In genomic region chr2:165293439-165294420, GRCh38 we compare ENCODE assay signal across 8 cellular contexts. TPM values are rescaled to one million over a fixed set of nuclear protein-coding genes. Genes with fewer than 3 reads are reported as not detected.
DNase-seq lines count a peak whose midpoint lies in the region; ATAC-seq and TF ChIP-seq lines count a peak whose summit lies in the region.

No MANE protein-coding gene starts in this region.

- H3K27me3 ChIP-seq in uterus = no peaks in the 10 kb centered on the region

- ATAC-seq in GM19023 (IDR thresholded peaks at IDR 0.05; ENCODE audit: unreplicated experiment) = peak; percentile 100
- ATAC-seq in HG03103 (IDR thresholded peaks at IDR 0.05; ENCODE audit: low read depth, unreplicated experiment) = peak; percentile 100

- no peak overlapping the region for H3K27ac Mint-ChIP-seq in T-helper 2 cell treated with Interferon-gamma antibody and Interleukin-4, amounts not matched to agents 5 μg/mL and 100 μg/mL, for 36 hours

- intact Hi-C loops in uterus (cut with DNase I; ENCODE audit: low total_unique reads) = no loop called here

- TF ChIP-seq CTCF in epithelial cell of esophagus (IDR thresholded peaks at IDR 0.05; ENCODE audit: insufficient read depth, low read depth, low read length, missing control alignments) (peak; percentile 82), uterus (IDR thresholded peaks at IDR 0.05) (peak; percentile 60 to 74 (median 70))

- no peak overlapping the region for H3K27ac ChIP-seq in uterus

- no peak for TF ChIP-seq POLR2A in uterus (IDR thresholded peaks at IDR 0.05)

- no peaks in the 10 kb centered on the region for H3K36me3 ChIP-seq in uterus

- peaks cover 0 to 5% of the 10 kb centered on the region in 2 donors for H3K4me1 ChIP-seq in uterus

- peaks cover 5% of the 10 kb centered on the region for H3K4me1 Mint-ChIP-seq in T-helper 2 cell treated with Interferon-gamma antibody and Interleukin-4, amounts not matched to agents 5 μg/mL and 100 μg/mL, for 36 hours (ENCODE audit: low read depth)

- no peaks in the 10 kb centered on the region for H3K36me3 Mint-ChIP-seq in T-helper 2 cell treated with Interferon-gamma antibody and Interleukin-4, amounts not matched to agents 5 μg/mL and 100 μg/mL, for 36 hours (ENCODE audit: low read depth)

- DNase-seq in D341Med (ENCODE audit: low spot score) (peak; percentile 65), NCI-H2029 treated with DMSO at 0.1 percent for 48 hours (lab: John Stamatoyannopoulos, UW) (peak; percentile 97), epithelial cell of esophagus (ENCODE audit: low read depth) (peak; percentile 92), middle frontal gyrus (ENCODE audit: extremely low spot score, low spot score) (peak; percentile 82), uterus (peak; percentile 18 to 68)
- peak; percentile 19 for DNase-seq in T-helper 2 cell treated with Interferon-gamma antibody and Interleukin-4, amounts not matched to agents 5 μg/mL and 100 μg/mL, for 36 hours (ENCODE audit: low spot score)

- no peaks in the 10 kb centered on the region for H3K9me3 Mint-ChIP-seq in T-helper 2 cell treated with Interferon-gamma antibody and Interleukin-4, amounts not matched to agents 5 μg/mL and 100 μg/mL, for 36 hours

- H3K4me3 ChIP-seq in epithelial cell of esophagus (ENCODE audit: low read length) (no peak overlapping the region), uterus (peak overlapping the region; percentile 7 to 35)

- peaks cover 6% of the 10 kb centered on the region for H3K27me3 Mint-ChIP-seq in T-helper 2 cell treated with Interferon-gamma antibody and Interleukin-4, amounts not matched to agents 5 μg/mL and 100 μg/mL, for 36 hours (ENCODE audit: low read depth)

- no peak overlapping the region for H3K4me3 Mint-ChIP-seq in T-helper 2 cell treated with Interferon-gamma antibody and Interleukin-4, amounts not matched to agents 5 μg/mL and 100 μg/mL, for 36 hours

- H3K9me3 ChIP-seq in uterus = no peaks in the 10 kb centered on the region

RNA-seq across cellular contexts. Expression of gene SCN2A, which starts 54.5 kb away (rescaled TPM):
- 10 to 100 TPM in 1 of 4 donors, 1 to 10 TPM in 1, under 1 TPM in 2; 0.26 to 15.8 (median 1.0) TPM for total RNA-seq in uterus

Comparison
In these comparisons a context has a peak if more than half of its experiments do, and no peak if none do; other contexts are left out.
1. DNase-seq: peak in every context shown above with its lines; median percentile 97 in NCI-H2029 treated with DMSO at 0.1 percent for 48 hours; 92 in epithelial cell of esophagus; 82 in middle frontal gyrus; 65 in D341Med; 43 in uterus; 19 in T-helper 2 cell treated with Interferon-gamma antibody and Interleukin-4, amounts not matched to agents 5 μg/mL and 100 μg/mL, for 36 hours.